In genomic region chr17:18191967-18192366, GRCh38 we compare ENCODE assay signal across 11 cellular contexts. TPM values are rescaled to one million over a fixed set of nuclear protein-coding genes. Genes with fewer than 3 reads are reported as not detected.
DNase-seq lines count a peak whose midpoint lies in the region; ATAC-seq and TF ChIP-seq lines count a peak whose summit lies in the region.
"Had no signal": no experiment of that assay in that cellular context is flagged by ENCODE, and none has a peak within 500 bp of the region (broad histone marks: within the 10 kb centered on the region; RNA-seq: fewer than 3 reads in every experiment).

No MANE protein-coding gene starts in this region.

- H3K9me3 Mint-ChIP-seq in activated T-cell treated with anti-CD3 and anti-CD28 coated beads, Interleukin-2, amount 50 U/mL, for 24 hours, result no peaks in the 10 kb centered on the region
- H3K9me3 Mint-ChIP-seq: naive B cell had no signal

- H3K4me3 ChIP-seq in Panc1 (ENCODE audit: low read depth in 2 of 2, low read length in 2 of 2) (no peak overlapping the region), fibroblast of the aortic adventitia (ENCODE audit: low read depth, low read length) (no peak overlapping the region), subcutaneous abdominal adipose tissue (ENCODE audit: low read depth in 1 of 5, low read length in 5 of 5) (no peak overlapping the region)

- peaks cover 89% of the 10 kb centered on the region for H3K36me3 Mint-ChIP-seq in activated T-cell treated with anti-CD3 and anti-CD28 coated beads, Interleukin-2, amount 50 U/mL, for 24 hours (ENCODE audit: low read depth)

- H3K4me3 Mint-ChIP-seq in activated T-cell treated with anti-CD3 and anti-CD28 coated beads, Interleukin-2, amount 50 U/mL, for 24 hours, result no peak overlapping the region

- intact Hi-C loops in Panc1 (cut with micrococcal nuclease; ENCODE audit: unreplicated experiment), result no loop called here

- peaks cover 19% of the 10 kb centered on the region for H3K36me3 ChIP-seq in Panc1 (ENCODE audit: control insufficient read depth, insufficient read depth, low read length)
- H3K36me3 ChIP-seq in subcutaneous abdominal adipose tissue (ENCODE audit: control insufficient read depth in 5 of 5, insufficient read depth in 5 of 5, low read length in 5 of 5), result peaks cover 11 to 35% (median 25%) of the 10 kb centered on the region in 5 donors

- H3K27me3 Mint-ChIP-seq in activated T-cell treated with anti-CD3 and anti-CD28 coated beads, Interleukin-2, amount 50 U/mL, for 24 hours, result no peaks in the 10 kb centered on the region
- H3K27me3 Mint-ChIP-seq: naive B cell had no signal

- TF ChIP-seq CTCF in Panc1 (IDR thresholded peaks at IDR 0.05) (peak; percentile 55; the same call in 1 of the 2 replicates), fibroblast of the aortic adventitia (IDR thresholded peaks at IDR 0.05; ENCODE audit: insufficient read depth, low read length) (peak; percentile 49)

- BruUV-seq in Panc1 (replicated peaks; lab: Mats Ljungman, UMichigan), result no TSS peak

- H3K27me3 ChIP-seq in Panc1 (ENCODE audit: control insufficient read depth, insufficient read depth, low read length) (no peaks in the 10 kb centered on the region), subcutaneous abdominal adipose tissue (ENCODE audit: control insufficient read depth in 5 of 5, insufficient read depth in 4 of 5, low read length in 5 of 5) (no peaks in the 10 kb centered on the region)

- POLR2A ChIA-PET in Panc1 (lab: Charles Lee), result no interaction called here

- H3K9me3 ChIP-seq in Panc1 (ENCODE audit: control insufficient read depth, insufficient read depth, low read depth, low read length) (no peaks in the 10 kb centered on the region), subcutaneous abdominal adipose tissue (ENCODE audit: control insufficient read depth in 5 of 5, low read length in 5 of 5) (no peaks in the 10 kb centered on the region)

- H3K9ac ChIP-seq in subcutaneous abdominal adipose tissue (ENCODE audit: low read length in 5 of 5), result peak overlapping the region in 3 of 5 donors; percentile 1 to 21 (median 18)

- ATAC-seq in Panc1 (peak; percentile 39; the same call in 1 of the 2 replicates), HG02970 (IDR thresholded peaks at IDR 0.05; ENCODE audit: low FRiP score, unreplicated experiment) (no peak), GM18870 (IDR thresholded peaks at IDR 0.05; ENCODE audit: unreplicated experiment) (no peak)

- no peak for DNase-seq in activated T-cell treated with anti-CD3 and anti-CD28 coated beads, Interleukin-2, amount 50 U/mL, for 24 hours
- DNase-seq in activated T-cell treated with anti-CD3 and anti-CD28 coated beads, Interleukin-2, amount 50 U/mL, for 48 hours, result no peak
- DNase-seq in Panc1 (ENCODE audit: low read depth, low spot score) (no peak), fibroblast of the aortic adventitia (ENCODE audit: low read depth) (no peak), activated gamma-delta T cell treated with Interleukin-2 at 50 U/mL for 16 hours (no peak)
- DNase-seq: activated effector memory CD4-positive, alpha-beta T cell treated with Interleukin-2 at 50 U/mL for 16 hours; naive B cell; NCI-H1105 treated with DMSO at 0.1 percent for 48 hours had no signal

- CTCF ChIA-PET in Panc1 (lab: Charles Lee), result interaction anchor here (0.5 kb wide), 1 partner anchor 21 kb away, joined by 3 read pairs; no protein-coding TSS in a partner anchor

- in situ Hi-C loops in Panc1 (cut with HindIII; ENCODE audit: low pct_unique_long_range_greater_than_20kb, low sequenced_read_pairs), result no loop called here

- peak overlapping the region; percentile 34 for H3K27ac Mint-ChIP-seq in activated T-cell treated with anti-CD3 and anti-CD28 coated beads, Interleukin-2, amount 50 U/mL, for 24 hours

- H3K4me1 Mint-ChIP-seq in activated T-cell treated with anti-CD3 and anti-CD28 coated beads, Interleukin-2, amount 50 U/mL, for 24 hours (ENCODE audit: low read depth), result peaks cover 82% of the 10 kb centered on the region

- H3K27ac ChIP-seq in Panc1 (ENCODE audit: low read length) (no peak overlapping the region), subcutaneous abdominal adipose tissue (ENCODE audit: low read depth, low read length) (peak overlapping the region; percentile 97)

- H3K4me1 ChIP-seq in Panc1 (ENCODE audit: control insufficient read depth, insufficient read depth, low read length) (peaks cover 29% of the 10 kb centered on the region), subcutaneous abdominal adipose tissue (ENCODE audit: control insufficient read depth in 5 of 5, insufficient read depth in 5 of 5, low read length in 5 of 5) (peaks cover 15 to 55% (median 50%) of the 10 kb centered on the region in 5 donors)

RNA-seq across cellular contexts. Expression of gene ALKBH5, which starts 8.3 kb away (rescaled TPM):
- 94.5 TPM for total RNA-seq in Panc1 (2021; ENCODE audit: unreplicated experiment)
- 58.6 TPM for polyA plus RNA-seq in Panc1 (2012; ENCODE audit: insufficient read length)
- total RNA-seq in fibroblast of the aortic adventitia (ENCODE audit: low replicate concordance), result 73.3 and 108 TPM in 2 replicates

RNA-seq across cellular contexts. Expression of gene LLGL1, which starts 33.5 kb away (rescaled TPM):
- total RNA-seq in Panc1 (2021; ENCODE audit: unreplicated experiment) (18.4 TPM), fibroblast of the aortic adventitia (ENCODE audit: low replicate concordance) (23.3 and 40.7 TPM in 2 replicates)
- polyA plus RNA-seq in Panc1 (2012; ENCODE audit: insufficient read length), result 21.4 TPM
